8 cellular contexts compared by ENCODE assay signal in the genomic region with DNA sequence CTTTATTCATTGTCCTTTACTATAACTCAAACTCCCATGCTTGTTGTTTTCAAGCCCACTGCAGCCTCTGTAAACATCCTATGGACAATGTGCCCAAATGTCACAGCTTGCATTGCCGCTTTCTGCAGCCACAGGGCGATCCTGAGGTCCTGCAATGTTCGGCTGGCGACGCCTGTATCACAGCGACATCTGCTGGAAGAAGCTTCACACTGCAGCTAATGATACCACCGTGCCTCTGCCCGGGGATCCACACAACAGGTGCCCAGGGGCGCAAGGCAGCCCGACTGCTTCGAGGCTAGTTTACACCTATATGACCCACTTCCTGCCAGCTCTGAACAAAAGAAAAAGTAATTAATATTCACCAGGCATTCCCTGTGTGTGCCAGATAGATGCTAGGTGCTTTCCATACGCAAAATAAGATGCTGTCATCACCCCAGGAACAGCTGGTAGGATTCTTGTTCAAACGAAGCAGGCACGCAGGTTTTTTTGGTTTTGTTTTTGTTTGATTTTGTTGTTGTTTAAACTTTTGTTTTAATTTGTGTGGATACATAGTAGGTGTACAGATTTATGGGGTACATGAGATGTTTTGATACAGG.
DNase-seq lines count a peak whose midpoint lies in the region; ATAC-seq, FAIRE-seq and TF ChIP-seq lines count a peak whose summit lies in the region.

No MANE protein-coding gene starts in this region.

- no peaks in the 10 kb centered on the region for H3K36me3 ChIP-seq in bronchial epithelial cell (ENCODE audit: control insufficient read depth, insufficient read depth, low read length)

- TF ChIP-seq CTCF in AG10803 (conservative IDR thresholded peaks at IDR 0.05; ENCODE audit: low read length) (peak; percentile 77), VCaP (conservative IDR thresholded peaks at IDR 0.05) (peak; percentile 95), bronchial epithelial cell (IDR thresholded peaks at IDR 0.05; ENCODE audit: insufficient read depth, low read length, severe bottlenecking) (peak; percentile 97)

- H3K27ac ChIP-seq in VCaP, result no peak overlapping the region

- no peaks in the 10 kb centered on the region for H3K27me3 ChIP-seq in bronchial epithelial cell (ENCODE audit: control insufficient read depth, insufficient read depth, low read length)

- no peak for FAIRE-seq in bronchial epithelial cell (lab: Jason Lieb, UNC)

- ATAC-seq in GM18519 (IDR thresholded peaks at IDR 0.05; ENCODE audit: low FRiP score, unreplicated experiment), result peak; percentile 98
- peak; percentile 99 for ATAC-seq in HG02981 (IDR thresholded peaks at IDR 0.05; ENCODE audit: unreplicated experiment)

- DNase-seq in AG10803 (ENCODE audit: low read depth), result peak; percentile 51
- peak; percentile 40 for DNase-seq in NCI-H2029 (lab: John Stamatoyannopoulos, UW)
- peak; percentile 51 for DNase-seq in bronchial epithelial cell (ENCODE audit: low read depth)
- peak; percentile 55 for DNase-seq in kidney glomerular epithelial cell (lab: John Stamatoyannopoulos, UW)
- peak; percentile 25 for DNase-seq in stimulated activated CD4-positive, alpha-beta T cell treated with anti-CD3 and anti-CD28 coated beads, Interleukin-2, amount 100 ng/mL, for 4 hours (ENCODE audit: low read depth)

- H3K4me3 ChIP-seq in AG10803 (ENCODE audit: low read length), result no peak overlapping the region
- H3K4me3 ChIP-seq in bronchial epithelial cell (ENCODE audit: low read depth, low read length), result no peak overlapping the region
